In genomic region chr3:149377408-149378111, GRCh38 we compare ENCODE assay signal across 8 cellular contexts. TPM values are rescaled to one million over a fixed set of nuclear protein-coding genes. Genes with fewer than 3 reads are reported as not detected.
DNase-seq lines count a peak whose midpoint lies in the region; ATAC-seq, FAIRE-seq and TF ChIP-seq lines count a peak whose summit lies in the region.

Gene TM4SF1, minus strand, starts transcription at chr3:149377649. Its CDS starts 102 bp downstream, at chr3:149377547.

- H3K9ac ChIP-seq in astrocyte (ENCODE audit: low read length) = peak within 1 kb of the TSS; percentile 93

- no peaks in the 10 kb centered on the region for H3K9me3 Mint-ChIP-seq in activated T-cell treated with anti-CD3 and anti-CD28 coated beads, Interleukin-2, amount 50 U/mL, for 24 hours
- no peaks in the 10 kb centered on the region for H3K9me3 Mint-ChIP-seq in astrocyte (ENCODE audit: unreplicated experiment)

- TF ChIP-seq CTCF in astrocyte (IDR thresholded peaks at IDR 0.05; ENCODE audit: insufficient read depth, low read depth, low read length) = no peak
- no peak for TF ChIP-seq CTCF in BE2C (IDR thresholded peaks at IDR 0.05; ENCODE audit: low read depth, low read length)

- H3K27ac Mint-ChIP-seq in activated T-cell treated with anti-CD3 and anti-CD28 coated beads, Interleukin-2, amount 50 U/mL, for 24 hours = no peak within 1 kb of the TSS
- peak within 1 kb of the TSS; percentile 96 for H3K27ac Mint-ChIP-seq in astrocyte (ENCODE audit: unreplicated experiment)

- H4K20me1 ChIP-seq in astrocyte (ENCODE audit: insufficient read depth, low read length) = peaks cover 9% of the 10 kb centered on the region

- H3K9me3 ChIP-seq in astrocyte (ENCODE audit: insufficient read depth, low read depth, low read length) = no peaks in the 10 kb centered on the region
- no peaks in the 10 kb centered on the region for H3K9me3 ChIP-seq in BE2C

- FAIRE-seq in astrocyte (lab: Jason Lieb, UNC) = peak; percentile 49

- H3K4me2 ChIP-seq in astrocyte (ENCODE audit: low read length) = peak within 1 kb of the TSS; percentile 81

- peaks cover 22% of the 10 kb centered on the region for H3K36me3 ChIP-seq in astrocyte (ENCODE audit: insufficient read depth, low read length)
- no peaks in the 10 kb centered on the region for H3K36me3 ChIP-seq in BE2C

- no peak for ATAC-seq in GM21526 (IDR thresholded peaks at IDR 0.05; ENCODE audit: low FRiP score, unreplicated experiment)

- H3K27me3 Mint-ChIP-seq in activated T-cell treated with anti-CD3 and anti-CD28 coated beads, Interleukin-2, amount 50 U/mL, for 24 hours = peaks cover 32% of the 10 kb centered on the region
- H3K27me3 Mint-ChIP-seq in astrocyte (ENCODE audit: low read depth, unreplicated experiment) = no peaks in the 10 kb centered on the region

- H3K27ac ChIP-seq in astrocyte (ENCODE audit: low read depth, low read length) = peak within 1 kb of the TSS; percentile 88

- H3K36me3 Mint-ChIP-seq in activated T-cell treated with anti-CD3 and anti-CD28 coated beads, Interleukin-2, amount 50 U/mL, for 24 hours (ENCODE audit: low read depth) = no peaks in the 10 kb centered on the region
- H3K36me3 Mint-ChIP-seq in astrocyte (ENCODE audit: low read depth, unreplicated experiment) = no peaks in the 10 kb centered on the region

- peak within 1 kb of the TSS; percentile 36 for H2AFZ ChIP-seq in astrocyte (ENCODE audit: low read depth, low read length)

- peak within 1 kb of the TSS; percentile 18 for H3K4me3 Mint-ChIP-seq in activated T-cell treated with anti-CD3 and anti-CD28 coated beads, Interleukin-2, amount 50 U/mL, for 24 hours
- peak within 1 kb of the TSS; percentile 82 for H3K4me3 Mint-ChIP-seq in astrocyte (ENCODE audit: unreplicated experiment)

- H3K4me3 ChIP-seq in astrocyte (ENCODE audit: insufficient read depth, low read depth, low read length) = peak within 1 kb of the TSS; percentile 97
- no peak within 1 kb of the TSS for H3K4me3 ChIP-seq in BE2C (ENCODE audit: low read depth, low read length)

- H3K79me2 ChIP-seq in astrocyte (ENCODE audit: insufficient read depth, low read length) = peaks cover 36% of the 10 kb centered on the region

- peaks cover 5% of the 10 kb centered on the region for H3K4me1 Mint-ChIP-seq in activated T-cell treated with anti-CD3 and anti-CD28 coated beads, Interleukin-2, amount 50 U/mL, for 24 hours (ENCODE audit: low read depth)
- peaks cover 40% of the 10 kb centered on the region for H3K4me1 Mint-ChIP-seq in astrocyte (ENCODE audit: low read depth, unreplicated experiment)

- H3K27me3 ChIP-seq in astrocyte (ENCODE audit: insufficient read depth, low read length) (no peaks in the 10 kb centered on the region), BE2C (no peaks in the 10 kb centered on the region)

- DNase-seq in activated T-cell treated with anti-CD3 and anti-CD28 coated beads, Interleukin-2, amount 50 U/mL, for 24 hours = no peak
- DNase-seq in activated T-cell treated with anti-CD3 and anti-CD28 coated beads for 4 hours (no peak), astrocyte (ENCODE audit: low read depth) (peak; percentile 96), islet precursor cell (peak; percentile 80), stromal cell of bone marrow (ENCODE audit: low read depth) (peak; percentile 97), anterior cingulate cortex (lab: John Stamatoyannopoulos, UW) (no peak), BE2C (no peak)

- H3K4me1 ChIP-seq in astrocyte (ENCODE audit: insufficient read depth, low read length) = peaks cover 44% of the 10 kb centered on the region
- no peaks in the 10 kb centered on the region for H3K4me1 ChIP-seq in BE2C

RNA-seq across cellular contexts. Expression of gene TM4SF1, which starts in this region (rescaled TPM):
- total RNA-seq in astrocyte = 28.9 and 31.3 TPM in 2 replicates
- polyA plus RNA-seq in BE2C (2012; ENCODE audit: insufficient read depth, insufficient read length, low read depth) = 1.5 TPM

Comparison
In these comparisons a context has a peak if more than half of its experiments do, and no peak if none do; other contexts are left out.
1. DNase-seq: peak in astrocyte (single experiment), islet precursor cell (single experiment) and stromal cell of bone marrow (single experiment); none in activated T-cell treated with anti-CD3 and anti-CD28 coated beads, Interleukin-2, amount 50 U/mL, for 24 hours (single experiment), activated T-cell treated with anti-CD3 and anti-CD28 coated beads for 4 hours (single experiment), anterior cingulate cortex (0 of 58) and BE2C (single experiment).